In genomic region chr1:155185783-155186265, GRCh38 we compare ENCODE assay signal across 16 cellular contexts. TPM values are rescaled to one million over a fixed set of nuclear protein-coding genes. Genes with fewer than 3 reads are reported as not detected.
A peak's percentile ranks its signal among the peaks of the same experiment; 100 is the strongest.
DNase-seq lines count a peak whose midpoint lies in the region; ATAC-seq and TF ChIP-seq lines count a peak whose summit lies in the region.
"Had no signal": no experiment of that assay in that cellular context is flagged by ENCODE, and none has a peak within 500 bp of the region (broad histone marks: within the 10 kb centered on the region; RNA-seq: fewer than 3 reads in every experiment).

No MANE protein-coding gene starts in this region.

- intact Hi-C loops in body of pancreas (cut with DNase I) (no loop called here), mucosa of descending colon (cut with DNase I, micrococcal nuclease) (no loop called here)

- H3K27me3 ChIP-seq in body of pancreas, result no peaks in the 10 kb centered on the region

- H3K4me3 ChIP-seq in body of pancreas, result no peak overlapping the region
- no peak overlapping the region for H3K4me3 ChIP-seq in mucosa of descending colon
- H3K4me3 ChIP-seq: A549, HAP-1, K562, skin epidermis, thoracic aorta had no signal

- DNase-seq in activated naive CD4-positive, alpha-beta T cell treated with anti-CD3 and anti-CD28 coated beads, Interleukin-2, amount 50 U/mL, for 72 hours (ENCODE audit: low spot score in 2 of 2), result no peak
- no peak for DNase-seq in activated naive CD4-positive, alpha-beta T cell (lab: John Stamatoyannopoulos, UW)
- DNase-seq in body of pancreas (no peak), mucosa of descending colon (peak in 2 of 3 donors; percentile 34 to 50), NCI-H2029 (lab: John Stamatoyannopoulos, UW) (no peak)
- no peak for DNase-seq in effector CD8-positive, alpha-beta T cell (lab: John Stamatoyannopoulos, UW)
- no peak for DNase-seq in activated CD8-positive, alpha-beta memory T cell treated with anti-CD3 and anti-CD28 coated beads, Interleukin-2, amount 50 U/mL, for 48 hours
- DNase-seq: activated CD4-positive, alpha-beta T cell treated with anti-CD3 and anti-CD28 coated beads for 48 hours; activated naive CD4-positive, alpha-beta T cell treated with anti-CD3 and anti-CD28 coated beads for 36 hours; NK-92 treated with Interleukin-12 subunit alpha and Interleukin-12 subunit beta, amount 100 ng/mL, for 24 hours had no signal

- TF ChIP-seq POLR2A in body of pancreas (IDR thresholded peaks at IDR 0.05), result no peak

- 36 to 38% methylated on average over 9 of the region's 9 CpGs for WGBS in body of pancreas, 2 donors

- TF ChIP-seq CTCF in body of pancreas (IDR thresholded peaks at IDR 0.05), result no peak
- TF ChIP-seq CTCF in mucosa of descending colon (IDR thresholded peaks at IDR 0.05), result no peak

- H3K9me3 ChIP-seq in body of pancreas (no peaks in the 10 kb centered on the region), mucosa of descending colon (no peaks in the 10 kb centered on the region)
- H3K9me3 ChIP-seq: A549, HAP-1, thoracic aorta had no signal

- peak overlapping the region; percentile 25 to 31 for H3K27ac Mint-ChIP-seq in activated naive CD4-positive, alpha-beta T cell treated with anti-CD3 and anti-CD28 coated beads, Interleukin-2, amount 50 U/mL, for 72 hours
- H3K27ac Mint-ChIP-seq: activated naive CD4-positive, alpha-beta T cell treated with anti-CD3 and anti-CD28 coated beads for 36 hours had no signal

- no peak for ATAC-seq in activated naive CD4-positive, alpha-beta T cell treated with anti-CD3 and anti-CD28 coated beads, Interleukin-2, amount 50 U/mL, for 72 hours
- ATAC-seq in body of pancreas (no peak), mucosa of descending colon (no peak), GM19328 (IDR thresholded peaks at IDR 0.05; ENCODE audit: unreplicated experiment) (no peak)

- H3K4me1 ChIP-seq in body of pancreas, result peaks cover 46% of the 10 kb centered on the region
- peaks cover 20% of the 10 kb centered on the region for H3K4me1 ChIP-seq in mucosa of descending colon (ENCODE audit: low read depth)
- H3K4me1 ChIP-seq: HAP-1 had no signal

- no peaks in the 10 kb centered on the region for H3K36me3 Mint-ChIP-seq in activated naive CD4-positive, alpha-beta T cell treated with anti-CD3 and anti-CD28 coated beads, Interleukin-2, amount 50 U/mL, for 72 hours

- H3K27ac ChIP-seq in body of pancreas, result peak overlapping the region; percentile 86 to 94 (median 92)
- H3K27ac ChIP-seq: thoracic aorta had no signal

- H3K36me3 ChIP-seq in body of pancreas (replicated peaks in 1 of 2; ENCODE audit: insufficient read depth in 1 of 2, low read depth in 2 of 2) (no peaks in the 10 kb centered on the region), mucosa of descending colon (ENCODE audit: low read depth) (no peaks in the 10 kb centered on the region)
- H3K36me3 ChIP-seq: HAP-1, thoracic aorta had no signal

- H3K9me3 Mint-ChIP-seq in activated naive CD4-positive, alpha-beta T cell treated with anti-CD3 and anti-CD28 coated beads, Interleukin-2, amount 50 U/mL, for 72 hours, result no peaks in the 10 kb centered on the region
- H3K9me3 Mint-ChIP-seq: activated naive CD4-positive, alpha-beta T cell treated with anti-CD3 and anti-CD28 coated beads for 36 hours had no signal

RNA-seq across cellular contexts. Expression of gene TRIM46, which starts 12.2 kb away (rescaled TPM):
- 10 to 100 TPM in 1 of 2 donors, 1 to 10 TPM in 1; 6.8 to 15.2 TPM for total RNA-seq in activated naive CD4-positive, alpha-beta T cell treated with anti-CD3 and anti-CD28 coated beads, Interleukin-2, amount 50 U/mL, for 72 hours
- total RNA-seq in body of pancreas (under 1 TPM in 1 of 2 donors, not detected in 1; 0.26 TPM), mucosa of descending colon (under 1 TPM; 0.26 to 0.76 (median 0.39) TPM)

RNA-seq across cellular contexts. Expression of gene KRTCAP2, which starts 12.7 kb away (rescaled TPM):
- total RNA-seq in activated naive CD4-positive, alpha-beta T cell treated with anti-CD3 and anti-CD28 coated beads, Interleukin-2, amount 50 U/mL, for 72 hours, result 100 to 1,000 TPM; 106 to 162 TPM
- total RNA-seq in body of pancreas (10 to 100 TPM; 46.4 to 71.5 TPM), mucosa of descending colon (100 to 1,000 TPM; 162 to 190 (median 176) TPM)

RNA-seq across cellular contexts. Expression of gene THBS3, which starts 21.9 kb away (rescaled TPM):
- total RNA-seq in activated naive CD4-positive, alpha-beta T cell treated with anti-CD3 and anti-CD28 coated beads, Interleukin-2, amount 50 U/mL, for 72 hours, result 10 to 100 TPM; 17.2 to 23.6 TPM
- total RNA-seq in body of pancreas (10 to 100 TPM; 15.0 to 21.1 TPM), mucosa of descending colon (10 to 100 TPM; 22.4 to 35.9 (median 33.9) TPM)

RNA-seq across cellular contexts. Expression of gene MTX1, which starts 22.7 kb away (rescaled TPM):
- 10 to 100 TPM; 46.6 to 57.2 TPM for total RNA-seq in activated naive CD4-positive, alpha-beta T cell treated with anti-CD3 and anti-CD28 coated beads, Interleukin-2, amount 50 U/mL, for 72 hours
- 10 to 100 TPM in 1 of 2 donors, 1 to 10 TPM in 1; 5.9 to 16.3 TPM for total RNA-seq in body of pancreas
- total RNA-seq in mucosa of descending colon, result 10 to 100 TPM; 26.1 to 41.1 (median 35.6) TPM

RNA-seq across cellular contexts. Expression of gene DPM3, which starts 45.5 kb away (rescaled TPM):
- total RNA-seq in activated naive CD4-positive, alpha-beta T cell treated with anti-CD3 and anti-CD28 coated beads, Interleukin-2, amount 50 U/mL, for 72 hours, result 10 to 100 TPM; 26.4 to 40.8 TPM
- total RNA-seq in body of pancreas (100 to 1,000 TPM in 1 of 2 donors, 1 to 10 TPM in 1; 6.2 to 106 TPM), mucosa of descending colon (100 to 1,000 TPM in 1 of 3 donors, 10 to 100 TPM in 2; 76.3 to 106 (median 78.4) TPM)

Comparison
In these comparisons a context has a peak if more than half of its experiments do, and no peak if none do; other contexts are left out.
1. DNase-seq: peak in mucosa of descending colon (2 of 3); none in activated naive CD4-positive, alpha-beta T cell treated with anti-CD3 and anti-CD28 coated beads, Interleukin-2, amount 50 U/mL, for 72 hours (0 of 2), activated naive CD4-positive, alpha-beta T cell (0 of 4), body of pancreas (0 of 4), effector CD8-positive, alpha-beta T cell (single experiment), NCI-H2029 (single experiment) and activated CD8-positive, alpha-beta memory T cell treated with anti-CD3 and anti-CD28 coated beads, Interleukin-2, amount 50 U/mL, for 48 hours (single experiment).
2. RNA of gene TRIM46, which starts 12.2 kb away (total RNA-seq): 6.8 to 15.2 TPM in activated naive CD4-positive, alpha-beta T cell treated with anti-CD3 and anti-CD28 coated beads, Interleukin-2, amount 50 U/mL, for 72 hours; 0.26 to 0.76 TPM in mucosa of descending colon and 0.26 TPM in body of pancreas; every median in the first group is over 4 times any median in the second.